8 cellular contexts compared by ENCODE assay signal in the genomic region with DNA sequence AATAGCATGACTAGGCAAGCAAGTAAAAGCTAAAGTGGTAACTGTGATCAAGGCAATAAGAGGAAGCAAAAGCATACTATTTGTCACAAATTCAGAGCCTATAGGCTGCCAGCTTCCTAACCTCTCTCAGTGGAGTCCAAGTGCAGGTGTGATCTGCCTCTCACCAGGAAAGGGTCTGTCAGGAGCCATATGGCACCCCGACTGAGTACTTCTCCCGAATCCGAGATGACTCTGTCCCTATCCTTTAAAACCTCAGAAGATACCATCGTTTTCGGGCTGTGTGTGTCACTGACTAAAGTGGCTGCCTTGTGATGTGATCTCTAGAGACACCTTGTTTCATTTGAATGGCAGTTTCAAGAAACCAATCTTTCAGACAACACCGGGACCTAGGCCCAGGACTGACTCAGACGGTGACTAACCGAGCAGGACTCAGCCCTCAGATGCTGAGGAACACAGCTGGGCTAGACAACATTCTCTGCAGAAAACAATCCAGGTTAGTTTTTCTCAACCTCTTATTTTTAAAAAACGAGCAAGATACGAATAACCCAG.
DNase-seq lines count a peak whose midpoint lies in the region; ATAC-seq, FAIRE-seq and TF ChIP-seq lines count a peak whose summit lies in the region.

No MANE protein-coding gene starts in this region.

- peak overlapping the region; percentile 70 to 82 (median 79) for H3K27ac ChIP-seq in Peyer's patch

- peak; percentile 82 for ATAC-seq in GM18511 (IDR thresholded peaks at IDR 0.05; ENCODE audit: unreplicated experiment)
- peak; percentile 59 for ATAC-seq in HG02588 (IDR thresholded peaks at IDR 0.05; ENCODE audit: unreplicated experiment)
- ATAC-seq in left lobe of liver = no peak

- TF ChIP-seq CTCF in Peyer's patch (IDR thresholded peaks at IDR 0.05) = no peak
- no peak for TF ChIP-seq CTCF in bronchial epithelial cell (IDR thresholded peaks at IDR 0.05; ENCODE audit: insufficient read depth, low read length, severe bottlenecking)

- peak; percentile 40 for FAIRE-seq in bronchial epithelial cell (lab: Jason Lieb, UNC)

- peaks cover 0 to 16% (median 0%) of the 10 kb centered on the region in 4 donors for H3K4me1 ChIP-seq in Peyer's patch

- H3K36me3 ChIP-seq in Peyer's patch = peaks cover 0 to 29% (median 0%) of the 10 kb centered on the region in 3 donors
- H3K36me3 ChIP-seq in bronchial epithelial cell (ENCODE audit: control insufficient read depth, insufficient read depth, low read length) = peaks cover 11% of the 10 kb centered on the region

- H3K27me3 ChIP-seq in Peyer's patch = no peaks in the 10 kb centered on the region
- no peaks in the 10 kb centered on the region for H3K27me3 ChIP-seq in bronchial epithelial cell (ENCODE audit: control insufficient read depth, insufficient read depth, low read length)

- no peaks in the 10 kb centered on the region for H3K9me3 ChIP-seq in Peyer's patch

- peak in 2 of 3 donors; percentile 52 to 74 for DNase-seq in Peyer's patch
- DNase-seq in bronchial epithelial cell (ENCODE audit: low read depth) = peak; percentile 90
- DNase-seq in non-pigmented ciliary epithelial cell (ENCODE audit: low read depth) = peak; percentile 85
- DNase-seq in central memory CD4-positive, alpha-beta T cell = no peak
- DNase-seq in left lobe of liver (ENCODE audit: low spot score) = no peak
- DNase-seq in NCI-H1105 treated with DMSO at 0.1 percent for 48 hours (lab: John Stamatoyannopoulos, UW) = no peak

- TF ChIP-seq POLR2A in Peyer's patch (IDR thresholded peaks at IDR 0.05) = no peak

- no peak overlapping the region for H3K4me3 ChIP-seq in Peyer's patch
- H3K4me3 ChIP-seq in bronchial epithelial cell (ENCODE audit: low read depth, low read length) = no peak overlapping the region

Comparison
In these comparisons a context has a peak if more than half of its experiments do, and no peak if none do; other contexts are left out.
1. DNase-seq: peak in Peyer's patch (2 of 3), bronchial epithelial cell (single experiment) and non-pigmented ciliary epithelial cell (single experiment); none in central memory CD4-positive, alpha-beta T cell (single experiment), left lobe of liver (single experiment) and NCI-H1105 treated with DMSO at 0.1 percent for 48 hours (single experiment).